10 cellular contexts compared by ENCODE assay signal in genomic region chr12:12582193-12582881, GRCh38. TPM values are rescaled to one million over a fixed set of nuclear protein-coding genes. Genes with fewer than 3 reads are reported as not detected.
DNase-seq lines count a peak whose midpoint lies in the region; ATAC-seq lines count a peak whose summit lies in the region.
"Had no signal": no experiment of that assay in that cellular context is flagged by ENCODE, and none has a peak within 500 bp of the region (broad histone marks: within the 10 kb centered on the region; RNA-seq: fewer than 3 reads in every experiment).

No MANE protein-coding gene starts in this region.

- no peak overlapping the region for H3K18ac ChIP-seq in neuronal stem cell (ENCODE audit: low read length)

- no peak overlapping the region for H2BK15ac ChIP-seq in neuronal stem cell (ENCODE audit: low read length)

- no peaks in the 10 kb centered on the region for H3K36me3 ChIP-seq in neuronal stem cell (replicated peaks in 1 of 2; ENCODE audit: control insufficient read depth in 2 of 2, insufficient read depth in 2 of 2, low read length in 2 of 2)

- H3K4ac ChIP-seq in neuronal stem cell (ENCODE audit: low read length): no peak overlapping the region

- H3K9ac ChIP-seq in neuronal stem cell (ENCODE audit: low read depth, low read length, poor library complexity): no peak overlapping the region

- H2AK5ac ChIP-seq in neuronal stem cell (ENCODE audit: low read depth, low read length): no peak overlapping the region

- H4K8ac ChIP-seq in neuronal stem cell (ENCODE audit: low read depth, low read length): no peak overlapping the region

- H3K4me3 ChIP-seq in neuronal stem cell (ENCODE audit: low read length in 2 of 2): no peak overlapping the region

- no peak overlapping the region for H2BK120ac ChIP-seq in neuronal stem cell (ENCODE audit: low read depth, low read length)

- H4K91ac ChIP-seq in neuronal stem cell (ENCODE audit: low read depth, low read length, poor library complexity): no peak overlapping the region

- no peak overlapping the region for H2BK5ac ChIP-seq in neuronal stem cell (ENCODE audit: low read length)

- ATAC-seq in GM19043 (IDR thresholded peaks at IDR 0.05; ENCODE audit: low read depth, unreplicated experiment): peak; percentile 37
- ATAC-seq in GM21619 (IDR thresholded peaks at IDR 0.05; ENCODE audit: unreplicated experiment): peak; percentile 36
- ATAC-seq in HG03457 (IDR thresholded peaks at IDR 0.05; ENCODE audit: unreplicated experiment): peak; percentile 22

- no peak overlapping the region for H3K4me2 ChIP-seq in neuronal stem cell (ENCODE audit: insufficient read depth, low read length, poor library complexity, severe bottlenecking)

- H2AFZ ChIP-seq in neuronal stem cell (ENCODE audit: low read length): peak overlapping the region; percentile 61

- WGBS in neuronal stem cell (ENCODE audit: extremely low coverage in 2 of 2, insufficient read length in 2 of 2, insufficient replicate concordance in 1 of 2), 2 donors: no CpG with 5 or more reads among the region's 4 CpGs

- H3K14ac ChIP-seq in neuronal stem cell (ENCODE audit: low read length): no peak overlapping the region

- no peaks in the 10 kb centered on the region for H3K4me1 ChIP-seq in neuronal stem cell (ENCODE audit: control insufficient read depth in 2 of 2, insufficient read depth in 1 of 2, low read depth in 1 of 2, low read length in 2 of 2)

- H3K79me1 ChIP-seq in neuronal stem cell (ENCODE audit: low read depth, low read length): no peaks in the 10 kb centered on the region

- no peak overlapping the region for H3K27ac ChIP-seq in neuronal stem cell (replicated peaks; ENCODE audit: low read length)

- no peak for DNase-seq in neuronal stem cell (ENCODE audit: low spot score)
- DNase-seq in NCI-H2171 (lab: John Stamatoyannopoulos, UW): no peak
- DNase-seq in G401 (ENCODE audit: low spot score): no peak
- no peak for DNase-seq in stimulated activated CD4-positive, alpha-beta T cell treated with anti-CD3 and anti-CD28 coated beads, Interleukin-1b, Interleukin-23, amount 100 ng/mL, for 48 hours
- no peak for DNase-seq in NCI-H748 treated with DMSO at 0.1 percent for 48 hours (lab: John Stamatoyannopoulos, UW)
- DNase-seq: activated CD8-positive, alpha-beta memory T cell treated with anti-CD3 and anti-CD28 coated beads, Interleukin-2, amount 50 U/mL, for 4 hours; NCI-H1417 treated with DMSO at 0.1 percent for 48 hours had no signal

- peaks cover 0 to 9% (median 2%) of the 10 kb centered on the region in 3 experiments for H3K27me3 ChIP-seq in neuronal stem cell (ENCODE audit: control insufficient read depth in 3 of 3, insufficient read depth in 3 of 3, low read depth in 1 of 3, low read length in 3 of 3)

- no peak overlapping the region for H3K23ac ChIP-seq in neuronal stem cell (ENCODE audit: low read depth, low read length, poor library complexity)

- H3K9me3 ChIP-seq in neuronal stem cell (replicated peaks in 1 of 2; ENCODE audit: control insufficient read depth in 2 of 2, insufficient read depth in 1 of 2, low read depth in 1 of 2, low read length in 2 of 2): no peaks in the 10 kb centered on the region

- in situ Hi-C loops in G401 (cut with HindIII; ENCODE audit: low sequenced_read_pairs): no loop called here

- H2BK12ac ChIP-seq in neuronal stem cell (ENCODE audit: low read length): no peak overlapping the region

RNA-seq across cellular contexts. Expression of gene DUSP16, which starts 19.7 kb away (rescaled TPM):
- polyA plus RNA-seq in neuronal stem cell (2013, experiment 1 of 2): 16.5 TPM
- polyA plus RNA-seq in neuronal stem cell (2013, experiment 2 of 2): 16.2 TPM
- total RNA-seq in G401 (2014; rRNA removed; shearing (Covaris generic)): 16.2 and 29.6 TPM in 2 replicates

RNA-seq across cellular contexts. Expression of gene CREBL2, which starts 29.3 kb away (rescaled TPM):
- 19.1 TPM for polyA plus RNA-seq in neuronal stem cell (2013, experiment 1 of 2)
- polyA plus RNA-seq in neuronal stem cell (2013, experiment 2 of 2): 18.8 TPM
- 7.8 and 19.0 TPM in 2 replicates for total RNA-seq in G401 (2014; rRNA removed; shearing (Covaris generic))
